Comparison of ENCODE assay signal across 8 cellular contexts in the genomic region with DNA sequence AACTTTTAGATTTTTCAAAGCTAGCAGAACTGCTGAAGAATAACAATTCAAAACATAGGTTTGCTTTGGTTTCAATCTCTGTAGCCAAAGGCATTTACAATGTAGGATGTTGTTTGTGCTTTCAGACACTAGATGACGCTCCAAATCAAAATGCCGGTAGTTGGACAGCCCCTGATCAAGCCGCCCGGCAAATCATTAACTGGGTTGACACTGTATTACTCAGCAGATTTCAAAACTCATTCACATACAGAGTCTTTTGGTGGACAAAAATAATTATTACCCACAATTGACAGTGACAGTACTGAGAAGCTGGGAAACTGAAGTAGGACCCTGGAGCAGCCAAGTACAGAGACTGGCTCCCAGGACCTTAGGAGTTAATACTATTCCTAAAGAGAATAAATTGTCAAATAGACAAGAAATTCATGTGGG. TPM values are rescaled to one million over a fixed set of nuclear protein-coding genes. Genes with fewer than 3 reads are reported as not detected.
DNase-seq lines count a peak whose midpoint lies in the region; ATAC-seq and TF ChIP-seq lines count a peak whose summit lies in the region.

No MANE protein-coding gene starts in this region.

- H3K4me3 ChIP-seq in HAP-1 (no peak overlapping the region), SJCRH30 (no peak overlapping the region)

- no peak overlapping the region for H3K27ac ChIP-seq in SJCRH30

- H3K27me3 ChIP-seq in HAP-1 (ENCODE audit: low read depth) (no peaks in the 10 kb centered on the region), SJCRH30 (no peaks in the 10 kb centered on the region)

- H3K36me3 ChIP-seq in HAP-1 (replicated peaks) (no peaks in the 10 kb centered on the region), SJCRH30 (no peaks in the 10 kb centered on the region)

- H3K4me1 ChIP-seq in HAP-1 (peaks cover 7% of the 10 kb centered on the region), SJCRH30 (no peaks in the 10 kb centered on the region)

- peak; percentile 80 for TF ChIP-seq CTCF in LNCAP (IDR thresholded peaks at IDR 0.05)

- peak; percentile 96 to 97 for ATAC-seq in activated CD4-positive, CD25-positive, alpha-beta regulatory T cell treated with anti-CD3 and anti-CD28 coated beads, Interleukin-2, amount 50 U/mL, for 24 hours

- H3K9me3 ChIP-seq in HAP-1, result no peaks in the 10 kb centered on the region
- no peaks in the 10 kb centered on the region for H3K9me3 ChIP-seq in SJCRH30 (replicated peaks)

- DNase-seq in activated CD4-positive, CD25-positive, alpha-beta regulatory T cell treated with anti-CD3 and anti-CD28 coated beads, Interleukin-2, amount 50 U/mL, for 72 hours, result no peak
- DNase-seq in HAP-1 (ENCODE audit: low spot score in 2 of 2) (peak; percentile 74 to 83), SJCRH30 (peak; percentile 42 to 78), astrocyte of the hippocampus (ENCODE audit: low read depth, low spot score) (peak; percentile 87), hypothalamus (lab: John Stamatoyannopoulos, UW) (peak in 27 of 51 donors; percentile 2 to 54 (median 15))
- DNase-seq in stimulated activated CD4-positive, alpha-beta T cell treated with anti-CD3 and anti-CD28 coated beads, Interleukin-12 subunit alpha, Interleukin-12 subunit beta, amount 100 ng/mL, for 4 hours, result peak; percentile 27

- in situ Hi-C loops in HAP-1 (cut with MboI; ENCODE audit: low sequenced_read_pairs), result loop anchor here (5.0 kb wide), 1 partner anchor 36 kb away; a partner anchor contains a TSS

RNA-seq across cellular contexts. Expression of gene HFE, which starts 21.3 kb away (rescaled TPM):
- total RNA-seq in SJCRH30 (2014; rRNA removed; shearing (Covaris generic)), result 0.33 and 0.67 TPM in 2 replicates
